Comparison of ENCODE assay signal across 23 cellular contexts in genomic region chr6:39999006-39999867, GRCh38.
"Had no signal": no experiment of that assay in that cellular context is flagged by ENCODE, and none has a peak within 500 bp of the region (broad histone marks: within the 10 kb centered on the region; RNA-seq: fewer than 3 reads in every experiment).

No MANE protein-coding gene starts in this region.

- H3K27ac ChIP-seq: brain microvascular endothelial cell, colonic mucosa, epithelial cell of prostate, gastrocnemius medialis, lower lobe of right lung, spleen had no signal

- FAIRE-seq: TTC549 had no signal

- DNase-seq: activated CD4-positive, alpha-beta T cell treated with anti-CD3 and anti-CD28 coated beads, Interleukin-2, amount 10 ng/mL, durations not matched to agents 24 days and 14 days; activated CD4-positive, CD25-positive, alpha-beta regulatory T cell; activated CD8-positive, alpha-beta T cell treated with anti-CD3 and anti-CD28 coated beads for 36 hours; activated naive CD4-positive, alpha-beta T cell; activated naive CD8-positive, alpha-beta T cell treated with anti-CD3 and anti-CD28 coated beads, Interleukin-2, amount 10 ng/mL, durations not matched to agents 7 days and 5 days; activated T-cell treated with anti-CD3 and anti-CD28 coated beads, Interleukin-2, amount 50 U/mL, for 1 hour; brain microvascular endothelial cell; colonic mucosa; endodermal cell; gastrocnemius medialis; head of caudate nucleus; immature natural killer cell; kidney glomerular epithelial cell; lower lobe of right lung; natural killer cell; retina; spleen; stimulated activated CD4-positive, alpha-beta T cell treated with anti-CD3 and anti-CD28 coated beads, Interleukin-4, amount 100 ng/mL, for 4 hours; T-helper 2 cell had no signal

- H3K36me3 ChIP-seq: brain microvascular endothelial cell, colonic mucosa, gastrocnemius medialis, lower lobe of right lung, spleen had no signal

- H3K4me1 ChIP-seq: colonic mucosa, gastrocnemius medialis, lower lobe of right lung, spleen had no signal

- H3K9me3 ChIP-seq: colonic mucosa, gastrocnemius medialis had no signal

- ATAC-seq: activated CD8-positive, alpha-beta T cell treated with anti-CD3 and anti-CD28 coated beads for 36 hours; activated T-helper 17 cell treated with anti-CD3 and anti-CD28 coated beads, Interleukin-2, amount 50 U/mL, for 72 hours; gastrocnemius medialis; lower lobe of right lung; natural killer cell; stimulated activated memory B cell treated with anti-CD40 and anti-IgM and Interleukin-4, amounts not matched to agents 10 μg/mL and 1 μg/mL and 100 μg/mL, for 72 hours had no signal

- H3K27me3 ChIP-seq: brain microvascular endothelial cell, colonic mucosa, gastrocnemius medialis had no signal

- H3K4me3 ChIP-seq: colonic mucosa, gastrocnemius medialis, lower lobe of right lung, spleen had no signal
